Comparison of ENCODE assay signal across 18 cellular contexts in the genomic region with DNA sequence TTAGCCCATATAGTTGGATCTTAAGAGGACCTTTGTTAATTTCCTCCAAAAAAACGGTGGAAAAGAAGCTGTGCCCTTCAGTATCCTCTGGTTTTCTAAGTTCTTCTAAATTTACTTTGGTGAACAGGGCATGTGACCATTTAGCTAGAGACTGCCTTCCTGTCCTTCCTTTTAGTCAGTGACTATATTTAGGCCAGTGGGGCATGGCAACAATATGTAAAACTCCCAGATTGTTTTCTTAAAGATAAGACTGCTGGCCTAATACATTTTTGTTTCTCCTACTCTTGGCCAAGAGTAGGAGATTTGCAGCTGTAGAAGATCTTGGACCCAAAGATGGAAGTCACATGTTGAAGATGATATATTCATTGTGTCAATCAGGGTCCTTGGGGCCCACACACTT.
"Had no signal": no experiment of that assay in that cellular context is flagged by ENCODE, and none has a peak within 500 bp of the region (broad histone marks: within the 10 kb centered on the region; RNA-seq: fewer than 3 reads in every experiment).

No MANE protein-coding gene starts in this region.

- H3K9me3 Mint-ChIP-seq: activated B cell treated with CpG ODN at 0.5 μM for 24 hours; activated naive CD8-positive, alpha-beta T cell treated with anti-CD3 and anti-CD28 coated beads, Interleukin-2, amount 50 U/mL, for 24 hours; natural killer cell treated with Interleukin-12 subunit alpha and Interleukin-12 subunit beta and Interleukin-15 and Interleukin-18, amount 100 ng/mL, for 72 hours had no signal

- DNase-seq: activated B cell treated with CpG ODN at 0.5 μM for 24 hours; activated CD4-positive, alpha-beta T cell treated with anti-CD3 and anti-CD28 coated beads, Interleukin-2, amount 10 ng/mL, durations not matched to agents 24 days and 14 days; activated CD8-positive, alpha-beta memory T cell treated with anti-CD3 and anti-CD28 coated beads for 24 hours; activated naive CD4-positive, alpha-beta T cell treated with Interleukin-2 at 50 U/mL for 16 hours; activated naive CD8-positive, alpha-beta T cell treated with anti-CD3 and anti-CD28 coated beads, Interleukin-2, amount 50 U/mL, for 24 hours; effector CD8-positive, alpha-beta T cell; occipital lobe; right lobe of liver; spleen; stimulated activated CD4-positive, alpha-beta T cell treated with anti-CD3 and anti-CD28 coated beads, Interleukin-2, amount 100 ng/mL, for 24 hours; stimulated activated naive CD4-positive, alpha-beta T cell treated with Interleukin-2 at 50 U/mL for 16 hours; T-helper 17 cell; upper lobe of right lung had no signal

- H3K27me3 Mint-ChIP-seq: activated naive CD8-positive, alpha-beta T cell treated with anti-CD3 and anti-CD28 coated beads, Interleukin-2, amount 50 U/mL, for 24 hours; brain had no signal

- H3K36me3 Mint-ChIP-seq: brain; natural killer cell treated with Interleukin-12 subunit alpha and Interleukin-12 subunit beta and Interleukin-15 and Interleukin-18, amount 100 ng/mL, for 72 hours had no signal

- H3K4me1 Mint-ChIP-seq: activated B cell treated with CpG ODN at 0.5 μM for 24 hours; activated CD4-positive, alpha-beta T cell treated with anti-CD3 and anti-CD28 coated beads, Interleukin-2, amount 10 ng/mL, durations not matched to agents 24 days and 14 days; activated naive CD8-positive, alpha-beta T cell treated with anti-CD3 and anti-CD28 coated beads, Interleukin-2, amount 50 U/mL, for 24 hours; T-helper 17 cell had no signal

- H3K4me3 Mint-ChIP-seq: activated B cell treated with CpG ODN at 0.5 μM for 24 hours; activated CD4-positive, alpha-beta T cell treated with anti-CD3 and anti-CD28 coated beads, Interleukin-2, amount 10 ng/mL, durations not matched to agents 24 days and 14 days; activated naive CD8-positive, alpha-beta T cell treated with anti-CD3 and anti-CD28 coated beads, Interleukin-2, amount 50 U/mL, for 24 hours; brain; natural killer cell treated with Interleukin-12 subunit alpha and Interleukin-12 subunit beta and Interleukin-15 and Interleukin-18, amount 100 ng/mL, for 72 hours; T-helper 17 cell had no signal

- H3K27ac Mint-ChIP-seq: activated B cell treated with CpG ODN at 0.5 μM for 24 hours; activated CD4-positive, alpha-beta T cell treated with anti-CD3 and anti-CD28 coated beads, Interleukin-2, amount 10 ng/mL, durations not matched to agents 24 days and 14 days; activated naive CD8-positive, alpha-beta T cell treated with anti-CD3 and anti-CD28 coated beads, Interleukin-2, amount 50 U/mL, for 24 hours; brain; natural killer cell treated with Interleukin-12 subunit alpha and Interleukin-12 subunit beta and Interleukin-15 and Interleukin-18, amount 100 ng/mL, for 72 hours; T-helper 17 cell had no signal

- H3K4me3 ChIP-seq: lung, prostate gland, right lobe of liver, spleen, suprapubic skin, upper lobe of right lung had no signal
